3 cellular contexts compared by ENCODE assay signal in genomic region chr9:68412754-68413153, GRCh38. TPM values are rescaled to one million over a fixed set of nuclear protein-coding genes. Genes with fewer than 3 reads are reported as not detected.
"Had no signal": no experiment of that assay in that cellular context is flagged by ENCODE, and none has a peak within 500 bp of the region (broad histone marks: within the 10 kb centered on the region; RNA-seq: fewer than 3 reads in every experiment).

No MANE protein-coding gene starts in this region.

RNA-seq across cellular contexts. Expression of gene PGM5, which starts 56.3 kb away (rescaled TPM):
- total RNA-seq: naive thymus-derived CD8-positive, alpha-beta T cell; natural killer cell treated with Interleukin-12 subunit alpha and Interleukin-12 subunit beta and Interleukin-15 and Interleukin-18, amount 100 ng/mL, for 72 hours; osteocyte had no signal
- polyA plus RNA-seq: naive thymus-derived CD8-positive, alpha-beta T cell had no signal
